ENCODE assay signal across 8 cellular contexts in the genomic region with DNA sequence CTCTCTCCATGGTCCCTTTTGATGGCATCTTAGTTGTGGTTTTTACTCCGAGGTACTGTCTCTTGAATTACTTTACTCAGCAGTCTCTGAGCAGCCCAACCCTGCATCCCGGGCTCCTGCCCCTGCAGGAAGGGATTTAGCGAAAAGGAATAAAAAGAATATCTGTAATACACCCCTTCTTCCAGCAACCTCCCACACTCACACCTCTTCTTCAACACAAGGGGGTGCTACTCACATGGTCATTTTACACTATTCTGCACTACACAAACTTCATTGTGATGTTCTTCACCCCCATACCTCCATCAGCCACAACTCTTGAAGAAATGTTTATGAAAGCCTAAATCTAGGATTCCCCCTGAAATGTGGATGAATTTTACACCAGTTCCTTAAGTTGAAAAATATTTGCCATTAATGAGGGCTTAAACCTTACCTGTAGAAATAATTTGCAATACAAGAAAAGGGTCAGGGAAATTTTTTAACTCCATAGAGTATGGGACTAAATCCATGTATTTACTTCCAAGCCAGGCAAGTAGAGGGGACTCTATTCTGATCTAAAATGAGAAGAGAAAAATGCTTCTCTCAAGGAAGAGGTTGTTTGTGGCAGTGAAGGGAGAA. TPM values are rescaled to one million over a fixed set of nuclear protein-coding genes. Genes with fewer than 3 reads are reported as not detected.
DNase-seq lines count a peak whose midpoint lies in the region; ATAC-seq and TF ChIP-seq lines count a peak whose summit lies in the region.

No MANE protein-coding gene starts in this region.

- DNase-seq in CD8-positive, alpha-beta T cell = peak in 5 of 7 experiments; percentile 6 to 51 (median 16)
- DNase-seq in NCI-H2196 treated with DMSO at 0.1 percent for 48 hours (lab: John Stamatoyannopoulos, UW; ENCODE audit: unreplicated experiment) (peak; percentile 78), fibroblast of the aortic adventitia (ENCODE audit: low read depth) (peak; percentile 89), neural progenitor cell (ENCODE audit: low spot score) (peak; percentile 62)
- peak; percentile 23 for DNase-seq in activated CD4-positive, alpha-beta memory T cell treated with anti-CD3 and anti-CD28 coated beads for 36 hours

- CTCF ChIA-PET in CD8-positive, alpha-beta T cell (lab: Charles Lee) = interaction anchor here (0.7 to 11.1 kb wide), 20 partner anchors 8 to 468 kb away, joined by 3 to 174 read pairs (median 4); partner anchors contain the start of gene UHRF2
- CTCF ChIA-PET in activated CD4-positive, alpha-beta memory T cell treated with anti-CD3 and anti-CD28 coated beads for 36 hours (lab: Charles Lee) = interaction anchor here (0.7 to 9.5 kb wide), 14 partner anchors 12 to 468 kb away, joined by 3 to 136 read pairs (median 4); partner anchors contain the start of gene UHRF2

- H3K9me3 ChIP-seq in CD8-positive, alpha-beta T cell (ENCODE audit: low read length) = no peaks in the 10 kb centered on the region
- no peaks in the 10 kb centered on the region for H3K9me3 ChIP-seq in neural progenitor cell (ENCODE audit: low read depth)

- H3K27me3 ChIP-seq in CD8-positive, alpha-beta T cell (ENCODE audit: insufficient read depth, low read length) = no peaks in the 10 kb centered on the region
- H3K27me3 ChIP-seq in neural progenitor cell = no peaks in the 10 kb centered on the region

- H3K36me3 Mint-ChIP-seq in CD8-positive, alpha-beta T cell = no peaks in the 10 kb centered on the region
- H3K36me3 Mint-ChIP-seq in activated CD4-positive, alpha-beta memory T cell treated with anti-CD3 and anti-CD28 coated beads for 36 hours = no peaks in the 10 kb centered on the region
- no peaks in the 10 kb centered on the region for H3K36me3 Mint-ChIP-seq in neural progenitor cell

- H3K9me3 Mint-ChIP-seq in CD8-positive, alpha-beta T cell = no peaks in the 10 kb centered on the region
- H3K9me3 Mint-ChIP-seq in activated CD4-positive, alpha-beta memory T cell treated with anti-CD3 and anti-CD28 coated beads for 36 hours = no peaks in the 10 kb centered on the region
- no peaks in the 10 kb centered on the region for H3K9me3 Mint-ChIP-seq in neural progenitor cell

- no peaks in the 10 kb centered on the region for H3K79me2 ChIP-seq in neural progenitor cell (ENCODE audit: low read depth)

- H3K4me1 ChIP-seq in CD8-positive, alpha-beta T cell (ENCODE audit: insufficient read depth, low read length) = no peaks in the 10 kb centered on the region
- H3K4me1 ChIP-seq in neural progenitor cell = no peaks in the 10 kb centered on the region

- peaks cover 8% of the 10 kb centered on the region for H3K27me3 Mint-ChIP-seq in CD8-positive, alpha-beta T cell (ENCODE audit: low read depth)
- H3K27me3 Mint-ChIP-seq in activated CD4-positive, alpha-beta memory T cell treated with anti-CD3 and anti-CD28 coated beads for 36 hours = peaks cover 4% of the 10 kb centered on the region
- peaks cover 3% of the 10 kb centered on the region for H3K27me3 Mint-ChIP-seq in neural progenitor cell (ENCODE audit: insufficient read depth, low read depth)

- no peaks in the 10 kb centered on the region for H3F3A ChIP-seq in neural progenitor cell (ENCODE audit: low read depth)

- H3K27ac ChIP-seq in CD8-positive, alpha-beta T cell (ENCODE audit: low read depth, low read length) = no peak overlapping the region
- H3K27ac ChIP-seq in neural progenitor cell = no peak overlapping the region

- H3K36me3 ChIP-seq in CD8-positive, alpha-beta T cell (ENCODE audit: insufficient read depth, low read length) = no peaks in the 10 kb centered on the region
- H3K36me3 ChIP-seq in neural progenitor cell = no peaks in the 10 kb centered on the region

- H3K4me3 ChIP-seq in CD8-positive, alpha-beta T cell (ENCODE audit: low read depth, low read length) = no peak overlapping the region
- no peak overlapping the region for H3K4me3 ChIP-seq in fibroblast of the aortic adventitia (ENCODE audit: low read depth, low read length)
- H3K4me3 ChIP-seq in neural progenitor cell = no peak overlapping the region

- H2AFZ ChIP-seq in neural progenitor cell (replicated peaks) = no peak overlapping the region

- H3K27ac Mint-ChIP-seq in CD8-positive, alpha-beta T cell = no peak overlapping the region
- H3K27ac Mint-ChIP-seq in activated CD4-positive, alpha-beta memory T cell treated with anti-CD3 and anti-CD28 coated beads for 36 hours = no peak overlapping the region
- H3K27ac Mint-ChIP-seq in neural progenitor cell = peak overlapping the region; percentile 42

- H3K4me2 ChIP-seq in neural progenitor cell = no peak overlapping the region

- H4K20me1 ChIP-seq in neural progenitor cell (ENCODE audit: low read depth) = no peaks in the 10 kb centered on the region

- H3K4me1 Mint-ChIP-seq in CD8-positive, alpha-beta T cell (ENCODE audit: low read depth) = no peaks in the 10 kb centered on the region
- peaks cover 16% of the 10 kb centered on the region for H3K4me1 Mint-ChIP-seq in activated CD4-positive, alpha-beta memory T cell treated with anti-CD3 and anti-CD28 coated beads for 36 hours (ENCODE audit: low read depth)
- peaks cover 12% of the 10 kb centered on the region for H3K4me1 Mint-ChIP-seq in neural progenitor cell

- peak; percentile 86 for ATAC-seq in CD8-positive, alpha-beta T cell
- ATAC-seq in GM18861 (IDR thresholded peaks at IDR 0.05; ENCODE audit: unreplicated experiment) (peak; percentile 76), HG03045 (IDR thresholded peaks at IDR 0.05; ENCODE audit: unreplicated experiment) (peak; percentile 85), GM19397 (IDR thresholded peaks at IDR 0.05; ENCODE audit: unreplicated experiment) (no peak)

- intact Hi-C loops in CD8-positive, alpha-beta T cell (cut with DNase I, micrococcal nuclease) = loop anchor here (1.0 to 5.0 kb wide), 5 partner anchors 133 to 313 kb away; no protein-coding TSS in a partner anchor
- intact Hi-C loops in activated CD4-positive, alpha-beta memory T cell treated with anti-CD3 and anti-CD28 coated beads for 36 hours (cut with micrococcal nuclease) = loop anchor here (1.0 to 10.0 kb wide), 4 partner anchors 58 to 313 kb away; no protein-coding TSS in a partner anchor

- POLR2A ChIA-PET in CD8-positive, alpha-beta T cell (lab: Charles Lee) = no interaction called here
- POLR2A ChIA-PET in activated CD4-positive, alpha-beta memory T cell treated with anti-CD3 and anti-CD28 coated beads for 36 hours (lab: Charles Lee) = no interaction called here

- TF ChIP-seq CTCF in CD8-positive, alpha-beta T cell (IDR thresholded peaks at IDR 0.05) = peak; percentile 91
- TF ChIP-seq CTCF in fibroblast of the aortic adventitia (IDR thresholded peaks at IDR 0.05; ENCODE audit: insufficient read depth, low read length) (peak; percentile 76), neural progenitor cell (IDR thresholded peaks at IDR 0.05) (peak; percentile 86)

- no peak overlapping the region for H3K4me3 Mint-ChIP-seq in CD8-positive, alpha-beta T cell
- H3K4me3 Mint-ChIP-seq in activated CD4-positive, alpha-beta memory T cell treated with anti-CD3 and anti-CD28 coated beads for 36 hours = no peak overlapping the region
- H3K4me3 Mint-ChIP-seq in neural progenitor cell = no peak overlapping the region

- H3K9ac ChIP-seq in neural progenitor cell = no peak overlapping the region

RNA-seq across cellular contexts. Expression of gene TPD52L3, which starts 26.0 kb away (rescaled TPM):
- not detected for total RNA-seq in CD8-positive, alpha-beta T cell
- not detected for total RNA-seq in activated CD4-positive, alpha-beta memory T cell treated with anti-CD3 and anti-CD28 coated beads for 36 hours
- total RNA-seq in fibroblast of the aortic adventitia (ENCODE audit: low replicate concordance) (not detected in 2 replicates), neural progenitor cell (ENCODE audit: low replicate concordance) (not detected in 2 replicates)

RNA-seq across cellular contexts. Expression of gene UHRF2, which starts 58.8 kb away (rescaled TPM):
- 100 to 1,000 TPM; 140 to 159 TPM for total RNA-seq in CD8-positive, alpha-beta T cell
- 10 to 100 TPM; 59.5 to 62.9 TPM for total RNA-seq in activated CD4-positive, alpha-beta memory T cell treated with anti-CD3 and anti-CD28 coated beads for 36 hours
- total RNA-seq in fibroblast of the aortic adventitia (ENCODE audit: low replicate concordance) = 125 and 129 TPM in 2 replicates
- 87.1 and 114 TPM in 2 replicates for total RNA-seq in neural progenitor cell (ENCODE audit: low replicate concordance)

Comparison
In these comparisons a context has a peak if more than half of its experiments do, and no peak if none do; other contexts are left out.
1. DNase-seq: peak in every context shown above with its lines; median percentile 89 in fibroblast of the aortic adventitia; 78 in NCI-H2196 treated with DMSO at 0.1 percent for 48 hours; 62 in neural progenitor cell; 23 in activated CD4-positive, alpha-beta memory T cell treated with anti-CD3 and anti-CD28 coated beads for 36 hours; 16 in CD8-positive, alpha-beta T cell.